Comparison of ENCODE assay signal across 30 cellular contexts in genomic region chr15:63759752-63760151, GRCh38.
A peak's percentile ranks its signal among the peaks of the same experiment; 100 is the strongest.
DNase-seq lines count a peak whose midpoint lies in the region; ATAC-seq, FAIRE-seq and TF ChIP-seq lines count a peak whose summit lies in the region.
"Had no signal": no experiment of that assay in that cellular context is flagged by ENCODE, and none has a peak within 500 bp of the region (broad histone marks: within the 10 kb centered on the region; RNA-seq: fewer than 3 reads in every experiment).

No MANE protein-coding gene starts in this region.

- H3K9ac ChIP-seq in skeletal muscle tissue (ENCODE audit: low read depth in 1 of 3, low read length in 3 of 3): no peak overlapping the region

- no peaks in the 10 kb centered on the region for H3K9me3 ChIP-seq in skeletal muscle tissue (ENCODE audit: control insufficient read depth in 3 of 3, low read length in 3 of 3)
- H3K9me3 ChIP-seq: A549, esophagus muscularis mucosa, heart right ventricle, prostate gland had no signal

- peaks cover 33% of the 10 kb centered on the region for H3K4me1 Mint-ChIP-seq in activated naive CD8-positive, alpha-beta T cell (ENCODE audit: low read depth)
- H3K4me1 Mint-ChIP-seq in activated naive CD8-positive, alpha-beta T cell treated with anti-CD3 and anti-CD28 coated beads, Interleukin-2, amount 50 U/mL, for 24 hours: peaks cover 33% of the 10 kb centered on the region
- H3K4me1 Mint-ChIP-seq in immature natural killer cell: peaks cover 29 to 53% of the 10 kb centered on the region in 2 donors

- no peak overlapping the region for H3K4me3 Mint-ChIP-seq in activated naive CD8-positive, alpha-beta T cell
- no peak overlapping the region for H3K4me3 Mint-ChIP-seq in activated naive CD8-positive, alpha-beta T cell treated with anti-CD3 and anti-CD28 coated beads, Interleukin-2, amount 50 U/mL, for 24 hours
- H3K4me3 Mint-ChIP-seq in immature natural killer cell: no peak overlapping the region
- H3K4me3 Mint-ChIP-seq: activated CD4-positive, alpha-beta T cell treated with anti-CD3 and anti-CD28 coated beads, Interleukin-2, amount 10 ng/mL, durations not matched to agents 7 days and 5 days; activated CD8-positive, alpha-beta memory T cell treated with anti-CD3 and anti-CD28 coated beads, Interleukin-2, amount 10 ng/mL, durations not matched to agents 7 days and 5 days; activated naive CD4-positive, alpha-beta T cell treated with anti-CD3 and anti-CD28 coated beads for 36 hours; stimulated activated naive CD8-positive, alpha-beta T cell treated with anti-CD3 and anti-CD28 coated beads, Interleukin-15, amount 100 ng/mL, for 72 hours had no signal

- H3K9me3 Mint-ChIP-seq in activated naive CD8-positive, alpha-beta T cell (ENCODE audit: low read depth): no peaks in the 10 kb centered on the region
- no peaks in the 10 kb centered on the region for H3K9me3 Mint-ChIP-seq in activated naive CD8-positive, alpha-beta T cell treated with anti-CD3 and anti-CD28 coated beads, Interleukin-2, amount 50 U/mL, for 24 hours
- no peaks in the 10 kb centered on the region for H3K9me3 Mint-ChIP-seq in immature natural killer cell
- H3K9me3 Mint-ChIP-seq: activated CD4-positive, alpha-beta T cell treated with anti-CD3 and anti-CD28 coated beads, Interleukin-2, amount 10 ng/mL, durations not matched to agents 7 days and 5 days; activated naive CD4-positive, alpha-beta T cell treated with anti-CD3 and anti-CD28 coated beads for 36 hours; stimulated activated naive CD8-positive, alpha-beta T cell treated with anti-CD3 and anti-CD28 coated beads, Interleukin-15, amount 100 ng/mL, for 72 hours had no signal

- peak overlapping the region; percentile 66 for H3K27ac Mint-ChIP-seq in activated naive CD8-positive, alpha-beta T cell
- H3K27ac Mint-ChIP-seq in activated naive CD8-positive, alpha-beta T cell treated with anti-CD3 and anti-CD28 coated beads, Interleukin-2, amount 50 U/mL, for 24 hours: no peak overlapping the region
- H3K27ac Mint-ChIP-seq in immature natural killer cell: peak overlapping the region in 4 of 6 donors; percentile 17 to 57 (median 36)
- H3K27ac Mint-ChIP-seq: activated CD4-positive, alpha-beta T cell treated with anti-CD3 and anti-CD28 coated beads, Interleukin-2, amount 10 ng/mL, durations not matched to agents 7 days and 5 days; activated CD8-positive, alpha-beta memory T cell treated with anti-CD3 and anti-CD28 coated beads, Interleukin-2, amount 10 ng/mL, durations not matched to agents 7 days and 5 days had no signal

- H3K27me3 Mint-ChIP-seq in activated naive CD8-positive, alpha-beta T cell: no peaks in the 10 kb centered on the region
- H3K27me3 Mint-ChIP-seq in activated naive CD8-positive, alpha-beta T cell treated with anti-CD3 and anti-CD28 coated beads, Interleukin-2, amount 50 U/mL, for 24 hours: no peaks in the 10 kb centered on the region
- H3K27me3 Mint-ChIP-seq in immature natural killer cell (ENCODE audit: low read depth in 3 of 3): peaks cover 0 to 1% (median 0%) of the 10 kb centered on the region in 3 donors
- H3K27me3 Mint-ChIP-seq: activated CD4-positive, alpha-beta T cell treated with anti-CD3 and anti-CD28 coated beads, Interleukin-2, amount 10 ng/mL, durations not matched to agents 7 days and 5 days; activated CD8-positive, alpha-beta memory T cell treated with anti-CD3 and anti-CD28 coated beads, Interleukin-2, amount 10 ng/mL, durations not matched to agents 7 days and 5 days; stimulated activated naive CD8-positive, alpha-beta T cell treated with anti-CD3 and anti-CD28 coated beads, Interleukin-15, amount 100 ng/mL, for 72 hours had no signal

- ATAC-seq in activated naive CD8-positive, alpha-beta T cell treated with anti-CD3 and anti-CD28 coated beads, Interleukin-2, amount 50 U/mL, for 24 hours: no peak
- ATAC-seq in stimulated activated naive CD8-positive, alpha-beta T cell treated with anti-CD3 and anti-CD28 coated beads, Interleukin-15, Interleukin-2, amounts not matched to agents 100 U/mL and 50 U/mL, for 24 hours: no peak
- no peak for ATAC-seq in HG02763 (IDR thresholded peaks at IDR 0.05; ENCODE audit: unreplicated experiment)
- ATAC-seq: A549; activated CD8-positive, alpha-beta memory T cell treated with anti-CD3 and anti-CD28 coated beads, Interleukin-2, amount 10 ng/mL, durations not matched to agents 7 days and 5 days; foreskin keratinocyte; PC-3; stimulated activated naive CD8-positive, alpha-beta T cell treated with anti-CD3 and anti-CD28 coated beads, Interleukin-15, amount 100 ng/mL, for 72 hours had no signal

- no peak for DNase-seq in activated naive CD8-positive, alpha-beta T cell treated with anti-CD3 and anti-CD28 coated beads, Interleukin-2, amount 50 U/mL, for 24 hours
- DNase-seq in immature natural killer cell (no peak), D721Med (ENCODE audit: insufficient read length, low spot score) (no peak)
- DNase-seq in stimulated activated naive CD8-positive, alpha-beta T cell treated with anti-CD3 and anti-CD28 coated beads, Interleukin-15, Interleukin-2, amounts not matched to agents 100 U/mL and 50 U/mL, for 24 hours: no peak
- DNase-seq: activated CD4-positive, alpha-beta T cell treated with anti-CD3 and anti-CD28 coated beads, Interleukin-2, amount 10 ng/mL, durations not matched to agents 7 days and 5 days; activated CD8-positive, alpha-beta memory T cell treated with anti-CD3 and anti-CD28 coated beads, Interleukin-2, amount 10 ng/mL, durations not matched to agents 7 days and 5 days; activated naive CD4-positive, alpha-beta T cell treated with anti-CD3 and anti-CD28 coated beads for 36 hours; amygdala; COR-L47; cortex of kidney; foreskin keratinocyte; GDM1; heart right ventricle; Karpas-422; left cardiac atrium; mesenchymal stem cell; NCI-H1694; NCI-H526; NK-92 treated with Interleukin-12 subunit alpha and Interleukin-12 subunit beta, amount 100 ng/mL, for 24 hours; PC-3; stimulated activated naive CD8-positive, alpha-beta T cell treated with anti-CD3 and anti-CD28 coated beads, Interleukin-15, amount 100 ng/mL, for 72 hours had no signal

- peaks cover 9 to 14% (median 11%) of the 10 kb centered on the region in 3 donors for H3K4me1 ChIP-seq in skeletal muscle tissue (ENCODE audit: control insufficient read depth in 3 of 3, insufficient read depth in 3 of 3, low read length in 3 of 3)
- H3K4me1 ChIP-seq: prostate gland had no signal

- H3K27ac ChIP-seq in VCaP: peak overlapping the region; percentile 39
- H3K27ac ChIP-seq in skeletal muscle tissue (ENCODE audit: low read depth, low read length): peak overlapping the region; percentile 16
- H3K27ac ChIP-seq: A549, esophagus muscularis mucosa, foreskin keratinocyte, prostate gland had no signal

- H3K27me3 ChIP-seq in skeletal muscle tissue (ENCODE audit: control insufficient read depth in 3 of 3, insufficient read depth in 3 of 3, low read length in 3 of 3): no peaks in the 10 kb centered on the region
- H3K27me3 ChIP-seq: esophagus muscularis mucosa, foreskin keratinocyte, heart right ventricle had no signal

- TF ChIP-seq CTCF in VCaP (conservative IDR thresholded peaks at IDR 0.05) (no peak), D721Med (IDR thresholded peaks at IDR 0.05; ENCODE audit: insufficient read depth, missing control alignments) (no peak)

- no peaks in the 10 kb centered on the region for H3K36me3 Mint-ChIP-seq in activated naive CD8-positive, alpha-beta T cell
- H3K36me3 Mint-ChIP-seq in activated naive CD8-positive, alpha-beta T cell treated with anti-CD3 and anti-CD28 coated beads, Interleukin-2, amount 50 U/mL, for 24 hours (ENCODE audit: low read depth): peaks cover 11% of the 10 kb centered on the region
- H3K36me3 Mint-ChIP-seq in immature natural killer cell: peaks cover 5 to 20% (median 17%) of the 10 kb centered on the region in 3 donors

- peaks cover 3 to 10% (median 6%) of the 10 kb centered on the region in 3 donors for H3K36me3 ChIP-seq in skeletal muscle tissue (ENCODE audit: control insufficient read depth in 3 of 3, insufficient read depth in 3 of 3, low read length in 3 of 3)
- H3K36me3 ChIP-seq: prostate gland had no signal

- H3K4me3 ChIP-seq in skeletal muscle tissue (ENCODE audit: low read length in 3 of 3): no peak overlapping the region
- H3K4me3 ChIP-seq: A549, esophagus muscularis mucosa, heart right ventricle, prostate gland had no signal

- no peak for FAIRE-seq in D721Med (lab: Jason Lieb, UNC)
- FAIRE-seq: A549, bronchial epithelial cell, HTR-8/SVneo had no signal
